16 cellular contexts compared by ENCODE assay signal in genomic region chr16:24754543-24754942, GRCh38. TPM values are rescaled to one million over a fixed set of nuclear protein-coding genes. Genes with fewer than 3 reads are reported as not detected.
A peak's percentile ranks its signal among the peaks of the same experiment; 100 is the strongest.
DNase-seq lines count a peak whose midpoint lies in the region; ATAC-seq and TF ChIP-seq lines count a peak whose summit lies in the region.
"Had no signal": no experiment of that assay in that cellular context is flagged by ENCODE, and none has a peak within 500 bp of the region (broad histone marks: within the 10 kb centered on the region; RNA-seq: fewer than 3 reads in every experiment).

No MANE protein-coding gene starts in this region.

- peaks cover 53% of the 10 kb centered on the region for H3K4me1 ChIP-seq in GM23338 (ENCODE audit: insufficient read depth)
- peaks cover 64% of the 10 kb centered on the region for H3K4me1 ChIP-seq in psoas muscle

- ATAC-seq in activated T-cell treated with anti-CD3 and anti-CD28 coated beads, Interleukin-2, amount 50 U/mL, for 72 hours (replicated peaks in 1 of 2) = no peak
- no peak for ATAC-seq in GM23338
- ATAC-seq in activated T-helper 17 cell treated with anti-CD3 and anti-CD28 coated beads, Interleukin-2, amount 50 U/mL, for 72 hours (replicated peaks) = no peak
- peak in 1 of 4 donors; percentile 15 for ATAC-seq in psoas muscle

- H3K9me3 ChIP-seq in psoas muscle = no peaks in the 10 kb centered on the region
- H3K9me3 ChIP-seq: SJCRH30 had no signal

- peaks cover 96% of the 10 kb centered on the region for H4K20me1 ChIP-seq in GM23338 (replicated peaks; ENCODE audit: insufficient read depth)

- intact Hi-C loops in psoas muscle (cut with DNase I) = no loop called here

- H3K36me3 ChIP-seq in GM23338 (ENCODE audit: insufficient read depth) = peaks cover 3% of the 10 kb centered on the region; the same call in 1 of the 2 replicates
- peaks cover 0 to 11% of the 10 kb centered on the region in 2 donors for H3K36me3 ChIP-seq in psoas muscle (ENCODE audit: insufficient read depth in 1 of 2, low read depth in 1 of 2)

- H3K4me3 Mint-ChIP-seq in activated T-cell treated with anti-CD3 and anti-CD28 coated beads, Interleukin-2, amount 50 U/mL, for 72 hours = no peak overlapping the region
- no peak overlapping the region for H3K4me3 Mint-ChIP-seq in GM23338
- no peak overlapping the region for H3K4me3 Mint-ChIP-seq in activated T-helper 17 cell treated with anti-CD3 and anti-CD28 coated beads, Interleukin-2, amount 50 U/mL, for 72 hours

- H3K27me3 Mint-ChIP-seq in activated T-cell treated with anti-CD3 and anti-CD28 coated beads, Interleukin-2, amount 50 U/mL, for 72 hours (ENCODE audit: low read depth) = no peaks in the 10 kb centered on the region
- H3K27me3 Mint-ChIP-seq in GM23338 (ENCODE audit: insufficient read depth, low read depth, poor library complexity) = no peaks in the 10 kb centered on the region
- no peaks in the 10 kb centered on the region for H3K27me3 Mint-ChIP-seq in activated T-helper 17 cell treated with anti-CD3 and anti-CD28 coated beads, Interleukin-2, amount 50 U/mL, for 72 hours

- no peak for DNase-seq in activated T-cell treated with anti-CD3 and anti-CD28 coated beads, Interleukin-2, amount 50 U/mL, for 72 hours
- DNase-seq in activated T-cell treated with anti-CD3 and anti-CD28 coated beads, Interleukin-2, amount 50 U/mL, for 1 hour = no peak
- DNase-seq in GM23338 (ENCODE audit: low spot score) (no peak), psoas muscle (no peak), medulla oblongata (ENCODE audit: extremely low spot score) (no peak)
- no peak for DNase-seq in activated CD4-positive, CD25-positive, alpha-beta regulatory T cell (lab: John Stamatoyannopoulos, UW)
- DNase-seq: DMS 273 treated with DMSO at 0.1 percent for 48 hours, H7, NCI-H1105, NCI-H187, NCI-H2171, NCI-H510A, RPMI8226, SJCRH30 had no signal

- peaks cover 100% of the 10 kb centered on the region for H3K79me2 ChIP-seq in GM23338 (replicated peaks; ENCODE audit: insufficient read depth)

- H3K27me3 ChIP-seq in GM23338 (ENCODE audit: insufficient read depth) = no peaks in the 10 kb centered on the region
- no peaks in the 10 kb centered on the region for H3K27me3 ChIP-seq in psoas muscle (ENCODE audit: insufficient read depth in 3 of 3, low read length in 2 of 3)
- H3K27me3 ChIP-seq: SJCRH30 had no signal

- H3K4me3 ChIP-seq in GM23338 = no peak overlapping the region
- H3K4me3 ChIP-seq in psoas muscle = no peak overlapping the region
- H3K4me3 ChIP-seq: SJCRH30 had no signal

- peaks cover 48% of the 10 kb centered on the region for H3K4me1 Mint-ChIP-seq in activated T-cell treated with anti-CD3 and anti-CD28 coated beads, Interleukin-2, amount 50 U/mL, for 72 hours (ENCODE audit: low read depth)
- peaks cover 41% of the 10 kb centered on the region for H3K4me1 Mint-ChIP-seq in GM23338
- H3K4me1 Mint-ChIP-seq in activated T-helper 17 cell treated with anti-CD3 and anti-CD28 coated beads, Interleukin-2, amount 50 U/mL, for 72 hours = peaks cover 29% of the 10 kb centered on the region

- no peak for TF ChIP-seq CTCF in GM23338 (conservative IDR thresholded peaks at IDR 0.05; ENCODE audit: low read depth in 2 of 2)
- TF ChIP-seq CTCF in psoas muscle (IDR thresholded peaks at IDR 0.05) = no peak

- no peaks in the 10 kb centered on the region for H3F3A ChIP-seq in GM23338 (replicated peaks; ENCODE audit: low read depth)

- peak overlapping the region; percentile 69 for H3K27ac Mint-ChIP-seq in activated T-cell treated with anti-CD3 and anti-CD28 coated beads, Interleukin-2, amount 50 U/mL, for 72 hours
- H3K27ac Mint-ChIP-seq in GM23338 = no peak overlapping the region
- H3K27ac Mint-ChIP-seq in activated T-helper 17 cell treated with anti-CD3 and anti-CD28 coated beads, Interleukin-2, amount 50 U/mL, for 72 hours = peak overlapping the region; percentile 36

- H2AFZ ChIP-seq in GM23338 = no peak overlapping the region

- 42 to 62% (median 48%) methylated on average over 2 of the region's 2 CpGs for WGBS in psoas muscle, 3 donors

- H3K36me3 Mint-ChIP-seq in activated T-cell treated with anti-CD3 and anti-CD28 coated beads, Interleukin-2, amount 50 U/mL, for 72 hours (ENCODE audit: insufficient read depth in 2 of 2) = peaks cover 0 to 2% of the 10 kb centered on the region in 2 donors
- H3K36me3 Mint-ChIP-seq in GM23338 (ENCODE audit: low read depth) = no peaks in the 10 kb centered on the region; the same call in 2 of the 3 replicates
- peaks cover 25% of the 10 kb centered on the region for H3K36me3 Mint-ChIP-seq in activated T-helper 17 cell treated with anti-CD3 and anti-CD28 coated beads, Interleukin-2, amount 50 U/mL, for 72 hours (ENCODE audit: low read depth)

- no peaks in the 10 kb centered on the region for H3K9me2 ChIP-seq in GM23338 (ENCODE audit: insufficient read depth)

- H3K9me3 Mint-ChIP-seq in activated T-cell treated with anti-CD3 and anti-CD28 coated beads, Interleukin-2, amount 50 U/mL, for 72 hours = no peaks in the 10 kb centered on the region
- no peaks in the 10 kb centered on the region for H3K9me3 Mint-ChIP-seq in GM23338
- H3K9me3 Mint-ChIP-seq in activated T-helper 17 cell treated with anti-CD3 and anti-CD28 coated beads, Interleukin-2, amount 50 U/mL, for 72 hours = no peaks in the 10 kb centered on the region

- 0 out of 2 replicates have a peak overlapping the region, but pooled peaks have one; percentile 2 for H3K27ac ChIP-seq in GM23338 (ENCODE audit: low read depth)
- peak overlapping the region; percentile 30 for H3K27ac ChIP-seq in psoas muscle
- H3K27ac ChIP-seq: KMS-11, SJCRH30 had no signal

- H3K4me2 ChIP-seq in GM23338 = no peak overlapping the region
- H3K4me2 ChIP-seq: KMS-11 had no signal

TF ChIP-seq in GM23338, 12 proteins besides CTCF, POLR2A, EP300 and RAD21:
- TF ChIP-seq CREB1 (CRISPR knock-in tag; IDR thresholded peaks at IDR 0.05; ENCODE audit: low read depth) (no peak), NANOG (IDR thresholded peaks at IDR 0.05; ENCODE audit: borderline replicate concordance) (no peak), EZH2phosphoT487 (IDR thresholded peaks at IDR 0.05; ENCODE audit: unreplicated experiment) (no peak), POLR2AphosphoS5 (IDR thresholded peaks at IDR 0.05; ENCODE audit: low read depth) (no peak), JUNB (IDR thresholded peaks at IDR 0.05; ENCODE audit: unreplicated experiment) (no peak), REST (IDR thresholded peaks at IDR 0.05; ENCODE audit: unreplicated experiment) (no peak), ZNF114 (CRISPR knock-in tag; IDR thresholded peaks at IDR 0.05) (no peak)
TF ChIP-seq in GM23338: peak in this region for 0.

RNA-seq across cellular contexts. Expression of gene TNRC6A, which starts 25.1 kb away (rescaled TPM):
- 10 to 100 TPM; 37.4 to 39.7 TPM for total RNA-seq in activated T-cell treated with anti-CD3 and anti-CD28 coated beads, Interleukin-2, amount 50 U/mL, for 72 hours
- total RNA-seq in GM23338 (2014; rRNA removed; shearing (Covaris generic)) = 62.1 and 93.1 TPM in 2 replicates
- 124 and 126 TPM in 2 replicates for polyA plus RNA-seq in GM23338 (2016; fragmentation: Nextera tagmentation; extraction: Ambion mirVana)
- total RNA-seq in activated T-helper 17 cell treated with anti-CD3 and anti-CD28 coated beads, Interleukin-2, amount 50 U/mL, for 72 hours = 10 to 100 TPM; 40.5 to 47.8 TPM
- total RNA-seq in psoas muscle = 10 to 100 TPM; 14.5 to 30.1 (median 24.6) TPM
- polyA plus RNA-seq in psoas muscle = 10 to 100 TPM in 2 of 3 donors, 1 to 10 TPM in 1; 6.4 to 20.9 (median 12.2) TPM
